27 cellular contexts compared by ENCODE assay signal in the genomic region with DNA sequence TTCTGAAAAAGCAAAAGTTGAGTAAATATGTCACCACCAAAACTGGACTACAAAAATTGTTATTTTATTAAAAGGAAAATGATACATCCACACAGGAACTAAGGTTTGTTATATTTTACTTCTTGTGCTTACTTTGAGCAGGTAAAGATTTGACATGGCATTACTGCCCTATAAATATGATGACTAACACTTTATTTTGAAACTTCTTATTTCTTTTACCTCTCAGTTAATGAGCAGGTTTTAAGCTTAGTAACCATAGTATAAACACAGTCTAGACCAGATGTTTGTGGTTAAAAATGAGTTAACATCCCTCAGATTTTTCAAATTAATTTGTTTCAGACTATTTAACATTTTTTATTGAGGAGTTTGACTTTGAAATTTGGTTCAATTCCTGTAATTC.
"Had no signal": no experiment of that assay in that cellular context is flagged by ENCODE, and none has a peak within 500 bp of the region (broad histone marks: within the 10 kb centered on the region; RNA-seq: fewer than 3 reads in every experiment).

No MANE protein-coding gene starts in this region.

- H3K27ac ChIP-seq: foreskin keratinocyte, gastroesophageal sphincter, heart right ventricle, left lung, neural progenitor cell, parathyroid adenoma, stomach, thyroid gland, vagina had no signal

- H3K36me3 ChIP-seq: gastroesophageal sphincter, heart right ventricle, left lung, neural progenitor cell, stomach, thyroid gland, vagina had no signal

- ATAC-seq: effector memory CD8-positive, alpha-beta T cell; esophagus mucosa; foreskin keratinocyte; gastroesophageal sphincter; heart right ventricle; left cardiac atrium; left lung; naive thymus-derived CD4-positive, alpha-beta T cell; sciatic nerve; stimulated activated effector memory CD8-positive, alpha-beta T cell treated with anti-CD3 and anti-CD28 coated beads, Interleukin-12 subunit alpha, Interleukin-12 subunit beta, amount 100 ng/mL, for 72 hours had no signal

- H3K27ac Mint-ChIP-seq: effector memory CD8-positive, alpha-beta T cell; naive thymus-derived CD4-positive, alpha-beta T cell; nephron; neural progenitor cell; progenitor cell of endocrine pancreas; stimulated activated effector memory CD8-positive, alpha-beta T cell treated with anti-CD3 and anti-CD28 coated beads, Interleukin-12 subunit alpha, Interleukin-12 subunit beta, amount 100 ng/mL, for 72 hours had no signal

- H3K4me1 Mint-ChIP-seq: naive thymus-derived CD4-positive, alpha-beta T cell; nephron; neural progenitor cell; stimulated activated effector memory CD8-positive, alpha-beta T cell treated with anti-CD3 and anti-CD28 coated beads, Interleukin-12 subunit alpha, Interleukin-12 subunit beta, amount 100 ng/mL, for 72 hours had no signal

- DNase-seq: cortex of kidney; effector memory CD8-positive, alpha-beta T cell; glutamatergic neuron; heart right ventricle; hippocampal formation; left cardiac atrium; left lung; mesendoderm; midbrain; naive thymus-derived CD4-positive, alpha-beta T cell; stimulated activated CD4-positive, alpha-beta T cell treated with anti-CD3 and anti-CD28 coated beads, Interleukin-2, amount 100 ng/mL, for 24 hours; stimulated activated CD4-positive, alpha-beta T cell treated with anti-CD3 and anti-CD28 coated beads, Interleukin-4, amount 100 ng/mL, for 24 hours; stimulated activated naive CD4-positive, alpha-beta T cell treated with Interleukin-2 at 50 U/mL for 16 hours; stomach; thyroid gland; trophoblast cell had no signal

- H3K9me3 Mint-ChIP-seq: nephron, neural progenitor cell had no signal

- H3K4me1 ChIP-seq: foreskin keratinocyte, gastroesophageal sphincter, heart right ventricle, left lung, neural progenitor cell, parathyroid adenoma, stomach, thyroid gland, vagina had no signal

- FAIRE-seq: islet of Langerhans had no signal

- H3K4me3 ChIP-seq: gastroesophageal sphincter, heart right ventricle, left lung, neural progenitor cell, stomach, thyroid gland, vagina had no signal

- H3K36me3 Mint-ChIP-seq: naive thymus-derived CD4-positive, alpha-beta T cell; neural progenitor cell; stimulated activated effector memory CD8-positive, alpha-beta T cell treated with anti-CD3 and anti-CD28 coated beads, Interleukin-12 subunit alpha, Interleukin-12 subunit beta, amount 100 ng/mL, for 72 hours had no signal

- H3K27me3 Mint-ChIP-seq: effector memory CD8-positive, alpha-beta T cell; naive thymus-derived CD4-positive, alpha-beta T cell; progenitor cell of endocrine pancreas had no signal

- H3K4me3 Mint-ChIP-seq: effector memory CD8-positive, alpha-beta T cell; naive thymus-derived CD4-positive, alpha-beta T cell; nephron; neural progenitor cell; stimulated activated effector memory CD8-positive, alpha-beta T cell treated with anti-CD3 and anti-CD28 coated beads, Interleukin-12 subunit alpha, Interleukin-12 subunit beta, amount 100 ng/mL, for 72 hours had no signal

- H3K9me3 ChIP-seq: gastroesophageal sphincter, left lung, stomach, thyroid gland, vagina had no signal

- H3K27me3 ChIP-seq: foreskin keratinocyte, gastroesophageal sphincter, heart right ventricle, left lung, neural progenitor cell, stomach, thyroid gland, vagina had no signal
